In genomic region chrX:307261-308111, GRCh38 we compare ENCODE assay signal across 1 cellular context.
A peak's percentile ranks its signal among the peaks of the same experiment; 100 is the strongest.
TF ChIP-seq lines count a peak whose summit lies in the region.

No MANE protein-coding gene starts in this region.

TF ChIP-seq in HepG2, 621 proteins besides CTCF, POLR2A, EP300 and RAD21:
- TF ChIP-seq ZNF329 (CRISPR knock-in tag; IDR thresholded peaks at IDR 0.05; ENCODE audit: low read depth) (no peak), NR2F1 (CRISPR knock-in tag; IDR thresholded peaks at IDR 0.05) (no peak), NR2C2 (CRISPR knock-in tag; IDR thresholded peaks at IDR 0.05; ENCODE audit: borderline replicate concordance) (no peak), ZFX (CRISPR knock-in tag; IDR thresholded peaks at IDR 0.05; ENCODE audit: low read depth) (no peak), RBM22 (optimal IDR thresholded peaks at IDR 0.05; ENCODE audit: low read length) (no peak), MYC (CRISPR knock-in tag; IDR thresholded peaks at IDR 0.05; ENCODE audit: borderline replicate concordance) (no peak), RBFOX2 (IDR thresholded peaks at IDR 0.05; ENCODE audit: low read depth, low read length) (peak; percentile 77), RBAK (CRISPR knock-in tag; IDR thresholded peaks at IDR 0.05) (no peak), ARID3A (IDR thresholded peaks at IDR 0.05; ENCODE audit: low read depth, low read length) (no peak), ZNF446 (CRISPR knock-in tag; IDR thresholded peaks at IDR 0.05) (no peak), MLXIP (CRISPR knock-in tag; IDR thresholded peaks at IDR 0.05; ENCODE audit: borderline replicate concordance) (no peak), XBP1 (CRISPR knock-in tag; IDR thresholded peaks at IDR 0.05) (no peak), SIN3A (IDR thresholded peaks at IDR 0.05; ENCODE audit: borderline replicate concordance, low read depth, low read length) (no peak), XRCC5 (optimal IDR thresholded peaks at IDR 0.05; ENCODE audit: low read length) (no peak), SIX1 (CRISPR knock-in tag; IDR thresholded peaks at IDR 0.05; ENCODE audit: borderline replicate concordance) (no peak), MLLT10 (CRISPR knock-in tag; IDR thresholded peaks at IDR 0.05) (no peak), ZBTB14 (CRISPR knock-in tag; IDR thresholded peaks at IDR 0.05) (no peak), E2F1 (CRISPR knock-in tag; IDR thresholded peaks at IDR 0.05) (no peak), ZSCAN31 (CRISPR knock-in tag; IDR thresholded peaks at IDR 0.05; ENCODE audit: low read depth) (no peak), AGO2 (optimal IDR thresholded peaks at IDR 0.05; ENCODE audit: low read depth, low read length) (peak; percentile 98), ZMAT3 (CRISPR knock-in tag; conservative IDR thresholded peaks at IDR 0.05) (no peak), ZFP62 (CRISPR knock-in tag; IDR thresholded peaks at IDR 0.05) (no peak), ZNF564 (CRISPR knock-in tag; IDR thresholded peaks at IDR 0.05) (no peak), ARNTL (CRISPR knock-in tag; IDR thresholded peaks at IDR 0.05) (no peak), SRSF1 (optimal IDR thresholded peaks at IDR 0.05; ENCODE audit: low read depth, low read length) (peak; percentile 75), ZBTB1 (CRISPR knock-in tag; IDR thresholded peaks at IDR 0.05; ENCODE audit: borderline replicate concordance) (no peak), SOX13 (IDR thresholded peaks at IDR 0.05) (no peak), SOX13 (CRISPR knock-in tag; conservative IDR thresholded peaks at IDR 0.05 in 1 of 2, IDR thresholded peaks at IDR 0.05 in 1 of 2) (no peak), HNRNPLL (IDR thresholded peaks at IDR 0.05; ENCODE audit: low read depth, low read length, poor library complexity, severe bottlenecking) (peak; percentile 22), TAF1 (CRISPR knock-in tag; IDR thresholded peaks at IDR 0.05) (no peak), SIX4 (CRISPR knock-in tag; IDR thresholded peaks at IDR 0.05) (no peak), ZBTB37 (CRISPR knock-in tag; IDR thresholded peaks at IDR 0.05) (no peak), ZBTB49 (CRISPR knock-in tag; IDR thresholded peaks at IDR 0.05; ENCODE audit: borderline replicate concordance) (no peak), ZNF557 (CRISPR knock-in tag; IDR thresholded peaks at IDR 0.05) (no peak), PTBP1 (IDR thresholded peaks at IDR 0.05; ENCODE audit: low read depth, low read length, poor library complexity, severe bottlenecking) (peak; percentile 68), CBX1 (IDR thresholded peaks at IDR 0.05; ENCODE audit: low read depth) (no peak), KDM2A (CRISPR knock-in tag; IDR thresholded peaks at IDR 0.05; ENCODE audit: borderline replicate concordance, low read depth) (no peak), ZNF687 (CRISPR knock-in tag; IDR thresholded peaks at IDR 0.05) (peak; percentile 35), KMT2A (CRISPR knock-in tag; IDR thresholded peaks at IDR 0.05) (no peak), MEIS2 (CRISPR knock-in tag; IDR thresholded peaks at IDR 0.05) (no peak), ZNF430 (CRISPR knock-in tag; IDR thresholded peaks at IDR 0.05) (no peak), POLR2G (IDR thresholded peaks at IDR 0.05; ENCODE audit: low read depth, low read length) (0 out of 2 replicates have a peak, but pooled peaks have one; percentile 23), HOXA5 (CRISPR knock-in tag; IDR thresholded peaks at IDR 0.05) (no peak), TOPORS (CRISPR knock-in tag; IDR thresholded peaks at IDR 0.05) (no peak), AGO1 (IDR thresholded peaks at IDR 0.05; ENCODE audit: low read depth, low read length, poor library complexity, severe bottlenecking) (peak; percentile 77), GFI1 (CRISPR knock-in tag; IDR thresholded peaks at IDR 0.05; ENCODE audit: borderline replicate concordance) (no peak), NR0B2 (CRISPR knock-in tag; IDR thresholded peaks at IDR 0.05) (no peak), RXRA (CRISPR knock-in tag; IDR thresholded peaks at IDR 0.05) (peak; percentile 12; the same call in 1 of the 2 replicates)
